8 cellular contexts compared by ENCODE assay signal in genomic region chr7:2978403-2978802, GRCh38.
A peak's percentile ranks its signal among the peaks of the same experiment; 100 is the strongest.
DNase-seq lines count a peak whose midpoint lies in the region; ATAC-seq and TF ChIP-seq lines count a peak whose summit lies in the region.

No MANE protein-coding gene starts in this region.

- DNase-seq in T47D (ENCODE audit: low read depth in 1 of 2, low spot score in 1 of 2), result peak; percentile 49 to 72
- no peak for DNase-seq in MCF 10A (ENCODE audit: unreplicated experiment)
- peak; percentile 74 for DNase-seq in activated CD8-positive, alpha-beta memory T cell treated with anti-CD3 and anti-CD28 coated beads, Interleukin-2, amount 50 U/mL, for 24 hours (ENCODE audit: extremely low read depth)
- DNase-seq in stimulated activated CD4-positive, alpha-beta T cell treated with anti-CD3 and anti-CD28 coated beads, TNF-alpha, amount 100 ng/mL, for 48 hours (ENCODE audit: low read depth in 3 of 3), result peak; percentile 74 to 90 (median 87)
- no peak for DNase-seq in NCI-H1694 (lab: John Stamatoyannopoulos, UW)
- no peak for DNase-seq in HuH-7 (ENCODE audit: low spot score)

- H3K27ac Mint-ChIP-seq in MCF 10A (ENCODE audit: low read depth, unreplicated experiment), result no peak overlapping the region

- ATAC-seq in HG03521 (IDR thresholded peaks at IDR 0.05; ENCODE audit: unreplicated experiment), result peak; percentile 80

- peak overlapping the region; percentile 60 for H3K9ac ChIP-seq in iPS-15b (ENCODE audit: low read depth, low read length)

- no peak for TF ChIP-seq CTCF in MCF 10A (IDR thresholded peaks at IDR 0.05; ENCODE audit: unreplicated experiment)

- intact Hi-C loops in MCF 10A (cut with micrococcal nuclease), result no loop called here

- H3K4me1 ChIP-seq in iPS-15b (ENCODE audit: control insufficient read depth, insufficient read depth, low read length), result peaks cover 13% of the 10 kb centered on the region

- BruUV-seq in MCF 10A (replicated peaks; lab: Mats Ljungman, UMichigan), result no TSS peak

- in situ Hi-C loops in T47D (cut with HindIII; ENCODE audit: low pct_unique_long_range_greater_than_20kb, low sequenced_read_pairs), result no loop called here

- CTCF ChIA-PET in MCF 10A (lab: Yijun Ruan, JAX), result interaction anchor here (0.6 kb wide), 1 partner anchor 1646 kb away, joined by 4 read pairs; no protein-coding TSS in a partner anchor

- H3K9me3 Mint-ChIP-seq in MCF 10A (ENCODE audit: unreplicated experiment), result no peaks in the 10 kb centered on the region

- peaks cover 14% of the 10 kb centered on the region for H3K27me3 Mint-ChIP-seq in MCF 10A (ENCODE audit: insufficient read depth, unreplicated experiment)

- no peaks in the 10 kb centered on the region for H3K27me3 ChIP-seq in iPS-15b (ENCODE audit: control insufficient read depth, insufficient read depth, low read length)

- no peaks in the 10 kb centered on the region for H3K36me3 Mint-ChIP-seq in MCF 10A (ENCODE audit: insufficient read depth, unreplicated experiment)

- H3K9me3 ChIP-seq in iPS-15b (ENCODE audit: control insufficient read depth, insufficient read depth, low read length), result no peaks in the 10 kb centered on the region

- H3K4me3 Mint-ChIP-seq in MCF 10A (ENCODE audit: unreplicated experiment), result no peak overlapping the region

- H3K36me3 ChIP-seq in iPS-15b (ENCODE audit: control insufficient read depth, insufficient read depth, low read length), result no peaks in the 10 kb centered on the region

- POLR2A ChIA-PET in MCF 10A (lab: Yijun Ruan, JAX), result no interaction called here

- no peak overlapping the region for H3K4me3 ChIP-seq in iPS-15b (ENCODE audit: low read depth, low read length)

- no peaks in the 10 kb centered on the region for H3K4me1 Mint-ChIP-seq in MCF 10A (ENCODE audit: insufficient read depth, unreplicated experiment)

Comparison
In these comparisons a context has a peak if more than half of its experiments do, and no peak if none do; other contexts are left out.
1. DNase-seq: peak in T47D (2 of 2), activated CD8-positive, alpha-beta memory T cell treated with anti-CD3 and anti-CD28 coated beads, Interleukin-2, amount 50 U/mL, for 24 hours (single experiment) and stimulated activated CD4-positive, alpha-beta T cell treated with anti-CD3 and anti-CD28 coated beads, TNF-alpha, amount 100 ng/mL, for 48 hours (3 of 3); none in MCF 10A (single experiment), NCI-H1694 (single experiment) and HuH-7 (single experiment).